ENCODE assay signal across 8 cellular contexts in genomic region chr4:73067971-73068394, GRCh38. TPM values are rescaled to one million over a fixed set of nuclear protein-coding genes. Genes with fewer than 3 reads are reported as not detected.
DNase-seq lines count a peak whose midpoint lies in the region; ATAC-seq and TF ChIP-seq lines count a peak whose summit lies in the region.

No MANE protein-coding gene starts in this region.

- peaks cover 2 to 21% (median 12%) of the 10 kb centered on the region in 3 experiments; a peak in 5 of 7 replicates for H3K36me3 Mint-ChIP-seq in H9 (ENCODE audit: insufficient read depth in 1 of 3, low read depth in 3 of 3)

- no peak overlapping the region for H2BK120ac ChIP-seq in H9 (ENCODE audit: low read depth, low read length, poor library complexity, severe bottlenecking)

- no peak overlapping the region for H2BK12ac ChIP-seq in H9 (ENCODE audit: insufficient read length, low read depth, low read length)

- H2AFZ ChIP-seq in H9 (ENCODE audit: low read length) = no peak overlapping the region
- peak overlapping the region; percentile 46 for H2AFZ ChIP-seq in SU-DHL-6 (ENCODE audit: low read depth, low read length, severe bottlenecking)

- H4K91ac ChIP-seq in H9 (ENCODE audit: insufficient read length, low read depth, low read length) = no peak overlapping the region

- H2BK5ac ChIP-seq in H9 (ENCODE audit: insufficient read length, low read length) = no peak overlapping the region

- no peaks in the 10 kb centered on the region for H3K9me3 ChIP-seq in H9 (ENCODE audit: control insufficient read depth, low read depth, low read length)
- no peaks in the 10 kb centered on the region for H3K9me3 ChIP-seq in SU-DHL-6 (ENCODE audit: insufficient read depth, low read length)
- H3K9me3 ChIP-seq in esophagus (ENCODE audit: control insufficient read depth in 2 of 2, insufficient read depth in 1 of 2, low read depth in 1 of 2, low read length in 1 of 2) = no peaks in the 10 kb centered on the region

- H3K79me1 ChIP-seq in H9 (ENCODE audit: insufficient read depth, low read depth, low read length, poor library complexity, severe bottlenecking) = no peaks in the 10 kb centered on the region

- no CpG with 5 or more reads among the region's 4 CpGs for WGBS in H9 (ENCODE audit: extremely low coverage, insufficient read length, low lambda C conversion rate)
- 26 to 35% methylated on average over 4 of the region's 4 CpGs for WGBS in esophagus, 2 donors

- H3K23ac ChIP-seq in H9 (ENCODE audit: insufficient read length, low read depth, low read length) = no peak overlapping the region

- peak overlapping the region; percentile 58 for H3K4me3 ChIP-seq in SU-DHL-6 (ENCODE audit: insufficient read depth, low read length, poor library complexity, severe bottlenecking)
- H3K4me3 ChIP-seq in esophagus (ENCODE audit: low read depth in 1 of 2, low read length in 2 of 2) = peak overlapping the region in 1 of 2 donors; percentile 88
- peak overlapping the region; percentile 96 for H3K4me3 ChIP-seq in rectal smooth muscle tissue (ENCODE audit: low read length)

- H4K5ac ChIP-seq in H9 (ENCODE audit: insufficient read length, low read depth, low read length) = no peak overlapping the region

- no peak overlapping the region for H3K27ac ChIP-seq in H9 (ENCODE audit: insufficient read length, low read depth, low read length)
- peak overlapping the region; percentile 92 for H3K27ac ChIP-seq in SU-DHL-6 (ENCODE audit: low read depth, low read length)
- H3K27ac ChIP-seq in esophagus (ENCODE audit: low read depth in 2 of 2, low read length in 1 of 2) = peak overlapping the region; percentile 55 to 96
- peak overlapping the region; percentile 95 for H3K27ac ChIP-seq in rectal smooth muscle tissue (ENCODE audit: low read depth, low read length)

- H3K4me1 ChIP-seq in H9 (ENCODE audit: insufficient read depth, low read length) (no peaks in the 10 kb centered on the region), esophagus (ENCODE audit: control insufficient read depth in 2 of 2, insufficient read depth in 2 of 2, low read length in 1 of 2) (no peaks in the 10 kb centered on the region), rectal smooth muscle tissue (ENCODE audit: control insufficient read depth, insufficient read depth, low read length) (peaks cover 14% of the 10 kb centered on the region)

- H3K36me3 ChIP-seq in SU-DHL-6 (ENCODE audit: low read length) = no peaks in the 10 kb centered on the region
- no peaks in the 10 kb centered on the region for H3K36me3 ChIP-seq in esophagus (ENCODE audit: control insufficient read depth in 2 of 2, insufficient read depth in 2 of 2, low read length in 1 of 2)
- H3K36me3 ChIP-seq in rectal smooth muscle tissue (ENCODE audit: control insufficient read depth, insufficient read depth, low read length) = no peaks in the 10 kb centered on the region

- H3K79me2 ChIP-seq in H9 (ENCODE audit: insufficient read depth, low read length) (0 out of 2 replicates have a peak, but pooled peaks cover 2% of the 10 kb centered on the region), SU-DHL-6 (ENCODE audit: insufficient read depth, low read length) (peaks cover 6% of the 10 kb centered on the region; the same call in 1 of the 2 replicates)

- TF ChIP-seq CTCF in H9 (conservative IDR thresholded peaks at IDR 0.05) (no peak), SU-DHL-6 (IDR thresholded peaks at IDR 0.05; ENCODE audit: insufficient read depth, low read length, poor library complexity, severe bottlenecking) (no peak)

- peak overlapping the region; percentile 59 for H3K4me2 ChIP-seq in H9 (ENCODE audit: insufficient read depth, insufficient read length, low read length)
- peak overlapping the region; percentile 92 for H3K4me2 ChIP-seq in SU-DHL-6 (ENCODE audit: low read depth, low read length, poor library complexity, severe bottlenecking)

- peaks cover 11 to 12% of the 10 kb centered on the region in 2 experiments for H3K4me1 Mint-ChIP-seq in H9

- no peak overlapping the region for H3K56ac ChIP-seq in H9 (ENCODE audit: insufficient read length, low read depth, low read length)

- no peak overlapping the region for H3K4ac ChIP-seq in H9 (ENCODE audit: low read depth, low read length)

- H4K8ac ChIP-seq in H9 (replicated peaks; ENCODE audit: insufficient read length, low read depth, low read length) = no peak overlapping the region

- H3K9me3 Mint-ChIP-seq in H9 = no peaks in the 10 kb centered on the region

- H2BK20ac ChIP-seq in H9 (ENCODE audit: low read depth, low read length, poor library complexity, severe bottlenecking) = no peak overlapping the region

- no peaks in the 10 kb centered on the region for H3K27me3 Mint-ChIP-seq in H9 (ENCODE audit: low read depth)

- H3K27me3 ChIP-seq in H9 (ENCODE audit: insufficient read depth, low read length) = no peaks in the 10 kb centered on the region
- H3K27me3 ChIP-seq in SU-DHL-6 (ENCODE audit: low read length) = no peaks in the 10 kb centered on the region
- H3K27me3 ChIP-seq in esophagus (ENCODE audit: control insufficient read depth in 1 of 2, insufficient read depth in 2 of 2, low read length in 2 of 2) = no peaks in the 10 kb centered on the region
- H3K27me3 ChIP-seq in rectal smooth muscle tissue (ENCODE audit: control insufficient read depth, insufficient read depth, low read length) = no peaks in the 10 kb centered on the region

- no peaks in the 10 kb centered on the region for H3K23me2 ChIP-seq in H9 (ENCODE audit: insufficient read length, low read depth, low read length, poor library complexity, severe bottlenecking)

- H3K18ac ChIP-seq in H9 (ENCODE audit: insufficient read length, low read depth, low read length) = no peak overlapping the region

- H3K9ac ChIP-seq in H9 (ENCODE audit: extremely low read depth, insufficient read length, low read length) (peak overlapping the region; percentile 68), SU-DHL-6 (ENCODE audit: low read length) (peak overlapping the region; percentile 80), rectal smooth muscle tissue (ENCODE audit: low read length) (peak overlapping the region; percentile 19)

- H2AK5ac ChIP-seq in H9 (ENCODE audit: insufficient read length, low read length) = no peak overlapping the region

- peak overlapping the region; percentile 84 to 90 for H3K4me3 Mint-ChIP-seq in H9

- no peak overlapping the region for H2BK15ac ChIP-seq in H9 (ENCODE audit: low read depth, low read length)

- TF ChIP-seq POLR2A in GM18505 (IDR thresholded peaks at IDR 0.05; ENCODE audit: borderline replicate concordance, extremely low read depth, insufficient read depth, insufficient read length) = no peak

- H3T11ph ChIP-seq in H9 (ENCODE audit: low read length) = no peak overlapping the region

- H3F3A ChIP-seq in SU-DHL-6 (ENCODE audit: insufficient read depth) = peaks cover 39% of the 10 kb centered on the region

- no peaks in the 10 kb centered on the region for H4K20me1 ChIP-seq in H9 (ENCODE audit: control insufficient read depth, insufficient read depth, insufficient read length)
- H4K20me1 ChIP-seq in SU-DHL-6 (ENCODE audit: low read depth, low read length) = no peaks in the 10 kb centered on the region

- H3K27ac Mint-ChIP-seq in H9 = no peak overlapping the region; a peak in 1 of 7 replicates

- DNase-seq in H9 = no peak
- DNase-seq in mucosa of gallbladder (ENCODE audit: low spot score) = no peak

- ATAC-seq in GM18505 (IDR thresholded peaks at IDR 0.05; ENCODE audit: unreplicated experiment) = no peak
- no peak for ATAC-seq in HG03342 (IDR thresholded peaks at IDR 0.05; ENCODE audit: unreplicated experiment)
- no peak for ATAC-seq in GM19351 (IDR thresholded peaks at IDR 0.05; ENCODE audit: unreplicated experiment)

- H3K14ac ChIP-seq in H9 (ENCODE audit: insufficient read depth, low read length) = no peak overlapping the region

- H3K9me2 ChIP-seq in SU-DHL-6 (replicated peaks; ENCODE audit: insufficient read depth, low read length) = no peaks in the 10 kb centered on the region

RNA-seq across cellular contexts. Expression of gene COX18, which starts 1.5 kb away (rescaled TPM):
- total RNA-seq in H9 (2021) = 19.9 and 20.5 TPM in 2 replicates
- 1 to 10 TPM; 6.5 to 7.1 TPM for polyA plus RNA-seq in esophagus
- 13.8 TPM for total RNA-seq in mucosa of gallbladder

Comparison
In these comparisons a context has a peak if more than half of its experiments do, and no peak if none do; other contexts are left out.
1. H3K9ac ChIP-seq: peak in every context shown above with its lines; median percentile 80 in SU-DHL-6; 68 in H9; 19 in rectal smooth muscle tissue.